In genomic region chr5:159469496-159470370, GRCh38 we compare ENCODE assay signal across 12 cellular contexts.
A peak's percentile ranks its signal among the peaks of the same experiment; 100 is the strongest.
DNase-seq lines count a peak whose midpoint lies in the region; ATAC-seq, FAIRE-seq and TF ChIP-seq lines count a peak whose summit lies in the region.
"Had no signal": no experiment of that assay in that cellular context is flagged by ENCODE, and none has a peak within 500 bp of the region (broad histone marks: within the 10 kb centered on the region; RNA-seq: fewer than 3 reads in every experiment).

No MANE protein-coding gene starts in this region.

- H2AFZ ChIP-seq in astrocyte (ENCODE audit: low read depth, low read length) = no peak overlapping the region

- DNase-seq in activated naive CD8-positive, alpha-beta T cell treated with anti-CD3 and anti-CD28 coated beads for 36 hours = no peak
- DNase-seq in astrocyte (ENCODE audit: low read depth) = no peak
- no peak for DNase-seq in aorta
- DNase-seq in ecto neural progenitor cell (ENCODE audit: low spot score) = no peak
- DNase-seq in hepatic stellate cell (ENCODE audit: low spot score) = no peak
- no peak for DNase-seq in NCI-H2227 treated with DMSO at 0.1 percent for 48 hours (lab: John Stamatoyannopoulos, UW)
- DNase-seq: DMS79, glutamatergic neuron, ovary had no signal

- H3K36me3 ChIP-seq in astrocyte (ENCODE audit: insufficient read depth, low read length) (no peaks in the 10 kb centered on the region), aorta (ENCODE audit: control insufficient read depth in 1 of 2, insufficient read depth in 2 of 2, low read length in 1 of 2) (no peaks in the 10 kb centered on the region)
- H3K36me3 ChIP-seq: HAP-1, ovary had no signal

- peaks cover 3% of the 10 kb centered on the region for H3K27me3 Mint-ChIP-seq in activated naive CD8-positive, alpha-beta T cell
- H3K27me3 Mint-ChIP-seq in activated naive CD8-positive, alpha-beta T cell treated with anti-CD3 and anti-CD28 coated beads for 36 hours = peaks cover 12% of the 10 kb centered on the region
- H3K27me3 Mint-ChIP-seq in astrocyte (ENCODE audit: low read depth, unreplicated experiment) = no peaks in the 10 kb centered on the region

- H3K27me3 ChIP-seq in astrocyte (ENCODE audit: insufficient read depth, low read length) (peaks cover 2% of the 10 kb centered on the region), aorta (ENCODE audit: control insufficient read depth in 1 of 2, insufficient read depth in 2 of 2, low read length in 1 of 2) (no peaks in the 10 kb centered on the region)
- H3K27me3 ChIP-seq: ovary had no signal

- TF ChIP-seq CTCF in astrocyte (IDR thresholded peaks at IDR 0.05; ENCODE audit: insufficient read depth, low read depth, low read length) = no peak

- no peak overlapping the region for H3K4me3 ChIP-seq in astrocyte (ENCODE audit: insufficient read depth, low read depth, low read length)
- no peak overlapping the region for H3K4me3 ChIP-seq in aorta (ENCODE audit: low read length in 2 of 2)
- H3K4me3 ChIP-seq: HAP-1, ovary had no signal

- H3K4me3 Mint-ChIP-seq in activated naive CD8-positive, alpha-beta T cell = peak overlapping the region; percentile 14
- H3K4me3 Mint-ChIP-seq in activated naive CD8-positive, alpha-beta T cell treated with anti-CD3 and anti-CD28 coated beads for 36 hours = no peak overlapping the region
- H3K4me3 Mint-ChIP-seq in astrocyte (ENCODE audit: unreplicated experiment) = no peak overlapping the region

- 38 to 55% methylated on average over 11 of the region's 11 CpGs for WGBS in aorta, 2 donors

- H3K9ac ChIP-seq in astrocyte (ENCODE audit: low read length) = no peak overlapping the region

- H3K4me1 Mint-ChIP-seq in activated naive CD8-positive, alpha-beta T cell (ENCODE audit: low read depth) = peaks cover 19% of the 10 kb centered on the region
- peaks cover 20% of the 10 kb centered on the region for H3K4me1 Mint-ChIP-seq in activated naive CD8-positive, alpha-beta T cell treated with anti-CD3 and anti-CD28 coated beads for 36 hours
- H3K4me1 Mint-ChIP-seq in astrocyte (ENCODE audit: low read depth, unreplicated experiment) = no peaks in the 10 kb centered on the region

- H3K4me1 ChIP-seq in astrocyte (ENCODE audit: insufficient read depth, low read length) (no peaks in the 10 kb centered on the region), aorta (ENCODE audit: control insufficient read depth in 1 of 2, insufficient read depth in 2 of 2, low read length in 2 of 2) (no peaks in the 10 kb centered on the region)
- H3K4me1 ChIP-seq: HAP-1 had no signal

- H3K27ac Mint-ChIP-seq in activated naive CD8-positive, alpha-beta T cell = no peak overlapping the region
- H3K27ac Mint-ChIP-seq in activated naive CD8-positive, alpha-beta T cell treated with anti-CD3 and anti-CD28 coated beads for 36 hours = no peak overlapping the region
- no peak overlapping the region for H3K27ac Mint-ChIP-seq in astrocyte (ENCODE audit: unreplicated experiment)

- no peaks in the 10 kb centered on the region for H4K20me1 ChIP-seq in astrocyte (ENCODE audit: insufficient read depth, low read length)

- H3K9me3 ChIP-seq in astrocyte (ENCODE audit: insufficient read depth, low read depth, low read length) (no peaks in the 10 kb centered on the region), aorta (ENCODE audit: control insufficient read depth, low read length) (no peaks in the 10 kb centered on the region)
- H3K9me3 ChIP-seq: HAP-1, ovary had no signal

- H3K27ac ChIP-seq in astrocyte (ENCODE audit: low read depth, low read length) = no peak overlapping the region
- no peak overlapping the region for H3K27ac ChIP-seq in aorta (ENCODE audit: low read depth in 1 of 2, low read length in 2 of 2)
- H3K27ac ChIP-seq: ovary had no signal

- H3K36me3 Mint-ChIP-seq in activated naive CD8-positive, alpha-beta T cell = peaks cover 4% of the 10 kb centered on the region
- H3K36me3 Mint-ChIP-seq in activated naive CD8-positive, alpha-beta T cell treated with anti-CD3 and anti-CD28 coated beads for 36 hours = no peaks in the 10 kb centered on the region
- H3K36me3 Mint-ChIP-seq in astrocyte (ENCODE audit: low read depth, unreplicated experiment) = no peaks in the 10 kb centered on the region

- no peaks in the 10 kb centered on the region for H3K79me2 ChIP-seq in astrocyte (ENCODE audit: insufficient read depth, low read length)

- peaks cover 18% of the 10 kb centered on the region for H3K9me3 Mint-ChIP-seq in activated naive CD8-positive, alpha-beta T cell (ENCODE audit: low read depth)
- peaks cover 6% of the 10 kb centered on the region for H3K9me3 Mint-ChIP-seq in activated naive CD8-positive, alpha-beta T cell treated with anti-CD3 and anti-CD28 coated beads for 36 hours
- H3K9me3 Mint-ChIP-seq in astrocyte (ENCODE audit: unreplicated experiment) = peaks cover 13% of the 10 kb centered on the region

- peak; percentile 39 for FAIRE-seq in astrocyte (lab: Jason Lieb, UNC)

- no peak overlapping the region for H3K4me2 ChIP-seq in astrocyte (ENCODE audit: low read length)

- intact Hi-C loops in aorta (cut with DNase I) = no loop called here

- ATAC-seq in HG03139 (IDR thresholded peaks at IDR 0.05; ENCODE audit: unreplicated experiment) (peak; percentile 92), aorta (ENCODE audit: low FRiP score) (peak; percentile 19)
